In genomic region chr2:70241338-70241737, GRCh38 we compare ENCODE assay signal across 1 cellular context.
TF ChIP-seq lines count a peak whose summit lies in the region.

No MANE protein-coding gene starts in this region.

TF ChIP-seq in SK-N-SH treated with all-trans-retinoic acid at 6 μM for 48 hours, 23 proteins besides CTCF, POLR2A, EP300 and RAD21 (continued from another document):
- TF ChIP-seq, protein P1, sequence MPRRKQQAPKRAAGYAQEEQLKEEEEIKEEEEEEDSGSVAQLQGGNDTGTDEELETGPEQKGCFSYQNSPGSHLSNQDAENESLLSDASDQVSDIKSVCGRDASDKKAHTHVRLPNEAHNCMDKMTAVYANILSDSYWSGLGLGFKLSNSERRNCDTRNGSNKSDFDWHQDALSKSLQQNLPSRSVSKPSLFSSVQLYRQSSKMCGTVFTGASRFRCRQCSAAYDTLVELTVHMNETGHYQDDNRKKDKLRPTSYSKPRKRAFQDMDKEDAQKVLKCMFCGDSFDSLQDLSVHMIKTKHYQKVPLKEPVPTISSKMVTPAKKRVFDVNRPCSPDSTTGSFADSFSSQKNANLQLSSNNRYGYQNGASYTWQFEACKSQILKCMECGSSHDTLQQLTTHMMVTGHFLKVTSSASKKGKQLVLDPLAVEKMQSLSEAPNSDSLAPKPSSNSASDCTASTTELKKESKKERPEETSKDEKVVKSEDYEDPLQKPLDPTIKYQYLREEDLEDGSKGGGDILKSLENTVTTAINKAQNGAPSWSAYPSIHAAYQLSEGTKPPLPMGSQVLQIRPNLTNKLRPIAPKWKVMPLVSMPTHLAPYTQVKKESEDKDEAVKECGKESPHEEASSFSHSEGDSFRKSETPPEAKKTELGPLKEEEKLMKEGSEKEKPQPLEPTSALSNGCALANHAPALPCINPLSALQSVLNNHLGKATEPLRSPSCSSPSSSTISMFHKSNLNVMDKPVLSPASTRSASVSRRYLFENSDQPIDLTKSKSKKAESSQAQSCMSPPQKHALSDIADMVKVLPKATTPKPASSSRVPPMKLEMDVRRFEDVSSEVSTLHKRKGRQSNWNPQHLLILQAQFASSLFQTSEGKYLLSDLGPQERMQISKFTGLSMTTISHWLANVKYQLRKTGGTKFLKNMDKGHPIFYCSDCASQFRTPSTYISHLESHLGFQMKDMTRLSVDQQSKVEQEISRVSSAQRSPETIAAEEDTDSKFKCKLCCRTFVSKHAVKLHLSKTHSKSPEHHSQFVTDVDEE (CRISPR knock-in tag; IDR thresholded peaks at IDR 0.05), result no peak
- TF ChIP-seq GLIS3 (CRISPR knock-in tag; IDR thresholded peaks at IDR 0.05) (no peak), BACH2 (CRISPR knock-in tag; IDR thresholded peaks at IDR 0.05; ENCODE audit: borderline replicate concordance) (no peak), OSR1 (CRISPR knock-in tag; IDR thresholded peaks at IDR 0.05) (no peak), CREB5 (CRISPR knock-in tag; IDR thresholded peaks at IDR 0.05; ENCODE audit: low read depth) (no peak), ZNF70 (CRISPR knock-in tag; IDR thresholded peaks at IDR 0.05) (no peak), CSRNP3 (CRISPR knock-in tag; IDR thresholded peaks at IDR 0.05) (no peak)
- TF ChIP-seq, protein P2, sequence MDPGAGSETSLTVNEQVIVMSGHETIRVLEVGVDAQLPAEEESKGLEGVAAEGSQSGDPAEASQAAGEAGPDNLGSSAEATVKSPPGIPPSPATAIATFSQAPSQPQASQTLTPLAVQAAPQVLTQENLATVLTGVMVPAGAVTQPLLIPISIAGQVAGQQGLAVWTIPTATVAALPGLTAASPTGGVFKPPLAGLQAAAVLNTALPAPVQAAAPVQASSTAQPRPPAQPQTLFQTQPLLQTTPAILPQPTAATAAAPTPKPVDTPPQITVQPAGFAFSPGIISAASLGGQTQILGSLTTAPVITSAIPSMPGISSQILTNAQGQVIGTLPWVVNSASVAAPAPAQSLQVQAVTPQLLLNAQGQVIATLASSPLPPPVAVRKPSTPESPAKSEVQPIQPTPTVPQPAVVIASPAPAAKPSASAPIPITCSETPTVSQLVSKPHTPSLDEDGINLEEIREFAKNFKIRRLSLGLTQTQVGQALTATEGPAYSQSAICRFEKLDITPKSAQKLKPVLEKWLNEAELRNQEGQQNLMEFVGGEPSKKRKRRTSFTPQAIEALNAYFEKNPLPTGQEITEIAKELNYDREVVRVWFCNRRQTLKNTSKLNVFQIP (CRISPR knock-in tag; IDR thresholded peaks at IDR 0.05; ENCODE audit: borderline replicate concordance, low read depth), result no peak
